Comparison of ENCODE assay signal across 18 cellular contexts in the genomic region with DNA sequence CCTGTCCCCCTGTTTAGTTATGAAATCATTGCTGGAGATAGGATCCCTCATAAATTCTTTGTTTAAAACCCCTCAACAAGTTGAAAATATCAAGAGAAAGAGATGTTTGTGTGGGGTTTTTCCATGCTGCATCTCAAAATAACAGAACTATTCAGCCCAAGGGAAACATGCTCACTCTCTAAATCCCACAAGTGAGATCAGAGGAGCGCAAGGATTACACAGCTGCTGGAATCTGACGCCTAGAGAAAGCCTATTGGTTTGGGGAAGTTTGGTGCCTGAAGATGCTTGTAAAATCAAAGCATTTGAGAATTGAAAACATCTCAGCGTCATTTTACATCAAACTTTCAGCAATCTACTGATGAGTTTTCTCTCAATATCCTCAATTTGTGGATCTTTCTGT. TPM values are rescaled to one million over a fixed set of nuclear protein-coding genes. Genes with fewer than 3 reads are reported as not detected.
DNase-seq lines count a peak whose midpoint lies in the region; ATAC-seq and TF ChIP-seq lines count a peak whose summit lies in the region.
"Had no signal": no experiment of that assay in that cellular context is flagged by ENCODE, and none has a peak within 500 bp of the region (broad histone marks: within the 10 kb centered on the region; RNA-seq: fewer than 3 reads in every experiment).

No MANE protein-coding gene starts in this region.

- no peak for TF ChIP-seq CTCF in left ventricle myocardium inferior (IDR thresholded peaks at IDR 0.05; ENCODE audit: borderline replicate concordance)
- no peak for TF ChIP-seq CTCF in right atrium auricular region (IDR thresholded peaks at IDR 0.05)
- no peak for TF ChIP-seq CTCF in right lobe of liver (IDR thresholded peaks at IDR 0.05)

- ATAC-seq in sciatic nerve (peak; percentile 91), right lobe of liver (no peak), GM18520 (IDR thresholded peaks at IDR 0.05; ENCODE audit: unreplicated experiment) (no peak)
- ATAC-seq: CD8-positive, alpha-beta T cell; HCT116 had no signal

- H3K36me3 ChIP-seq in left ventricle myocardium inferior: no peaks in the 10 kb centered on the region
- no peaks in the 10 kb centered on the region for H3K36me3 ChIP-seq in right atrium auricular region
- no peaks in the 10 kb centered on the region for H3K36me3 ChIP-seq in right lobe of liver
- H3K36me3 ChIP-seq: BLaER1 treated with 17β-estradiol and CSF1 and Interleukin-3, amounts not matched to agents 10 nM and 100 nM had no signal

- H3K27ac ChIP-seq in left ventricle myocardium inferior (replicated peaks): peak overlapping the region; percentile 35
- H3K27ac ChIP-seq in right atrium auricular region: no peak overlapping the region
- H3K27ac ChIP-seq in right lobe of liver: no peak overlapping the region
- H3K27ac ChIP-seq: BLaER1 treated with 17β-estradiol and CSF1 and Interleukin-3, amounts not matched to agents 10 nM and 100 nM; HL-60 had no signal

- H3K9me3 ChIP-seq in left ventricle myocardium inferior (replicated peaks) (no peaks in the 10 kb centered on the region), right atrium auricular region (no peaks in the 10 kb centered on the region), right lobe of liver (no peaks in the 10 kb centered on the region)
- H3K9me3 ChIP-seq: BLaER1 treated with 17β-estradiol and CSF1 and Interleukin-3, amounts not matched to agents 10 nM and 100 nM had no signal

- DNase-seq in left ventricle myocardium inferior (no peak), right atrium auricular region (ENCODE audit: low spot score) (no peak), NCI-H82 treated with DMSO at 0.1 percent for 48 hours (lab: John Stamatoyannopoulos, UW; ENCODE audit: unreplicated experiment) (peak; percentile 2), sciatic nerve (ENCODE audit: low spot score) (no peak), right lobe of liver (no peak)
- DNase-seq: Calu3; CD8-positive, alpha-beta T cell; DMS79 treated with DMSO at 0.1 percent for 48 hours; GF-D8; H7; HFFc6 had no signal

- TF ChIP-seq POLR2A in right lobe of liver (IDR thresholded peaks at IDR 0.05): no peak

- intact Hi-C loops in left ventricle myocardium inferior (cut with micrococcal nuclease): no loop called here
- intact Hi-C loops in sciatic nerve (cut with DNase I): no loop called here
- intact Hi-C loops in right lobe of liver (cut with DNase I): no loop called here

- no peaks in the 10 kb centered on the region for H3K4me1 ChIP-seq in left ventricle myocardium inferior
- H3K4me1 ChIP-seq in right atrium auricular region: no peaks in the 10 kb centered on the region
- H3K4me1 ChIP-seq in right lobe of liver: no peaks in the 10 kb centered on the region
- H3K4me1 ChIP-seq: BLaER1 treated with 17β-estradiol and CSF1 and Interleukin-3, amounts not matched to agents 10 nM and 100 nM had no signal

- no peak overlapping the region for H3K4me3 ChIP-seq in left ventricle myocardium inferior
- H3K4me3 ChIP-seq in right atrium auricular region: no peak overlapping the region
- H3K4me3 ChIP-seq in right lobe of liver: no peak overlapping the region
- H3K4me3 ChIP-seq: BLaER1 treated with 17β-estradiol and CSF1 and Interleukin-3, amounts not matched to agents 10 nM and 100 nM had no signal

- H3K27me3 ChIP-seq in left ventricle myocardium inferior (ENCODE audit: low read depth): no peaks in the 10 kb centered on the region
- H3K27me3 ChIP-seq in right atrium auricular region: no peaks in the 10 kb centered on the region
- H3K27me3 ChIP-seq in right lobe of liver: no peaks in the 10 kb centered on the region
- H3K27me3 ChIP-seq: BLaER1 treated with 17β-estradiol and CSF1 and Interleukin-3, amounts not matched to agents 10 nM and 100 nM had no signal

- 18% methylated on average over 2 of the region's 3 CpGs for WGBS in right lobe of liver (ENCODE audit: insufficient coverage, low coverage, low lambda C conversion rate, missing lambda C conversion rate)

RNA-seq across cellular contexts. Expression of a gene that starts 7.9 kb away (rescaled TPM):
- total RNA-seq in left ventricle myocardium inferior: not detected
- 1 to 10 TPM in 1 of 2 donors, under 1 TPM in 1; 0.28 to 1.1 TPM for total RNA-seq in right atrium auricular region
- total RNA-seq in sciatic nerve: not detected
- under 1 TPM in 1 of 6 experiments, not detected in 5; 0.06 TPM for total RNA-seq in right lobe of liver
- total RNA-seq: A172; B cell; Calu3; CD8-positive, alpha-beta T cell; H7; HFFc6; HT1080 had no signal
